In genomic region chr2:53445376-53446072, GRCh38 we compare ENCODE assay signal across 1 cellular context.
TF ChIP-seq lines count a peak whose summit lies in the region.

No MANE protein-coding gene starts in this region.

TF ChIP-seq in H1, 55 proteins besides CTCF, POLR2A, EP300 and RAD21 (continued from another document):
- TF ChIP-seq CHD7 (IDR thresholded peaks at IDR 0.05; ENCODE audit: insufficient replicate concordance, low read length) = no peak
- TF ChIP-seq SP1 (IDR thresholded peaks at IDR 0.05; ENCODE audit: low read depth, low read length) = no peak
- no peak for TF ChIP-seq BRCA1 (IDR thresholded peaks at IDR 0.05; ENCODE audit: low read depth, low read length)
- no peak for TF ChIP-seq KDM4A (IDR thresholded peaks at IDR 0.05; ENCODE audit: low read depth, low read length, severe bottlenecking)
- TF ChIP-seq RXRA (IDR thresholded peaks at IDR 0.05; ENCODE audit: insufficient read depth, low read depth, low read length) = no peak
- TF ChIP-seq JUN (IDR thresholded peaks at IDR 0.05; ENCODE audit: low read depth, low read length) = no peak
- no peak for TF ChIP-seq BCL11A (IDR thresholded peaks at IDR 0.05; ENCODE audit: low read depth in 2 of 2, low read length in 2 of 2)
- TF ChIP-seq MAX (IDR thresholded peaks at IDR 0.05) = no peak
- no peak for TF ChIP-seq CBX8 (IDR thresholded peaks at IDR 0.05; ENCODE audit: borderline replicate concordance, low read depth, low read length)
- TF ChIP-seq SIX5 (IDR thresholded peaks at IDR 0.05; ENCODE audit: low read depth, low read length) = no peak
- TF ChIP-seq POLR2AphosphoS5 (IDR thresholded peaks at IDR 0.05; ENCODE audit: low read depth, low read length) = no peak
- no peak for TF ChIP-seq CHD2 (IDR thresholded peaks at IDR 0.05; ENCODE audit: low read length)
- TF ChIP-seq POU5F1 (IDR thresholded peaks at IDR 0.05; ENCODE audit: low read depth, low read length) = no peak
